22 cellular contexts compared by ENCODE assay signal in the genomic region with DNA sequence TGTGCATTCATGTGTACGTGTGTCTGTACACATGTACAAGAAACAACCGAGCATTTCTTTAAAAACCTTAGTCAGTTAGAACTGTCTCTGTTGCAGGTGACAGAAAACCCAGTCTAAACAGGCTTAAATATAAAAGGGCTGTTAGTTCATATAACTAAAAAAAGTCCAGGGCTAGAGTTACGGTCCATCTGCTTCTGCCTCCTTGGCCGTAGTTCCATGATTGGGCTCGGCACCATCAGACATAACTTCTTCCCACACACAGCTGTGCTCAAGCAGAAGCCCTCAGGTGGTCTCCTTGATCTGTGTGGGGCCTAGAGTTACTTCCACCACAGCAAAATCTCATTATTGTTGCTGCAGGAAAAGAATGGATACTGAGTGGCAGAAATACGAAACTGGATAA.
"Had no signal": no experiment of that assay in that cellular context is flagged by ENCODE, and none has a peak within 500 bp of the region (broad histone marks: within the 10 kb centered on the region; RNA-seq: fewer than 3 reads in every experiment).

No MANE protein-coding gene starts in this region.

- H3K9me3 ChIP-seq: colonic mucosa, esophagus squamous epithelium, lower lobe of right lung, testis, uterus had no signal

- H3K4me1 Mint-ChIP-seq: activated B cell treated with CpG ODN at 0.5 μM for 24 hours; activated CD4-positive, alpha-beta T cell treated with anti-CD3 and anti-CD28 coated beads for 36 hours; activated naive CD8-positive, alpha-beta T cell treated with anti-CD3 and anti-CD28 coated beads, Interleukin-2, amount 10 ng/mL, durations not matched to agents 7 days and 5 days; natural killer cell had no signal

- H3K9me3 Mint-ChIP-seq: activated B cell treated with CpG ODN at 0.5 μM for 24 hours; activated naive CD4-positive, alpha-beta T cell treated with anti-CD3 and anti-CD28 coated beads for 36 hours; activated naive CD8-positive, alpha-beta T cell treated with anti-CD3 and anti-CD28 coated beads, Interleukin-2, amount 10 ng/mL, durations not matched to agents 7 days and 5 days; activated T-cell treated with anti-CD3 and anti-CD28 coated beads, Interleukin-2, amount 50 U/mL, for 72 hours; natural killer cell; T-helper 1 cell treated with Interleukin-12 subunit alpha and Interleukin-12 subunit beta and Interleukin-4 antibody, amounts not matched to agents 30 μg/mL and 1 μg/mL, for 36 hours had no signal

- ATAC-seq: activated CD4-positive, alpha-beta T cell treated with anti-CD3 and anti-CD28 coated beads for 36 hours; activated T-cell treated with anti-CD3 and anti-CD28 coated beads, Interleukin-2, amount 50 U/mL, for 72 hours; lower lobe of right lung; natural killer cell; sciatic nerve had no signal

- DNase-seq: activated B cell treated with CpG ODN at 0.5 μM for 24 hours; activated CD4-positive, alpha-beta T cell treated with anti-CD3 and anti-CD28 coated beads for 36 hours; activated CD4-positive, alpha-beta T cell treated with anti-CD3 and anti-CD28 coated beads, Interleukin-2, amount 50 U/mL, for 4 hours; activated CD8-positive, alpha-beta memory T cell treated with anti-CD3 and anti-CD28 coated beads, Interleukin-2, amount 50 U/mL, for 48 hours; activated effector memory CD4-positive, alpha-beta T cell treated with Interleukin-2 at 50 U/mL for 16 hours; activated naive CD4-positive, alpha-beta T cell treated with anti-CD3 and anti-CD28 coated beads for 36 hours; activated naive CD8-positive, alpha-beta T cell treated with anti-CD3 and anti-CD28 coated beads, Interleukin-2, amount 10 ng/mL, durations not matched to agents 7 days and 5 days; activated T-cell treated with anti-CD3 and anti-CD28 coated beads, Interleukin-2, amount 50 U/mL, for 72 hours; amniotic stem cell; colonic mucosa; esophagus squamous epithelium; lower lobe of right lung; natural killer cell; stimulated activated CD4-positive, alpha-beta T cell treated with anti-CD3 and anti-CD28 coated beads, Interleukin-2, amount 100 ng/mL, for 48 hours; stimulated activated CD8-positive, alpha-beta memory T cell treated with anti-CD3 and anti-CD28 coated beads, Interleukin-4, amount 100 ng/mL, for 48 hours; stimulated activated naive CD4-positive, alpha-beta T cell; testis; trophoblast cell; uterus had no signal

- H3K36me3 ChIP-seq: colonic mucosa, uterus had no signal

- H3K4me1 ChIP-seq: colonic mucosa, lower lobe of right lung, parathyroid adenoma, uterus had no signal

- H3K9ac ChIP-seq: parathyroid adenoma had no signal

- H3K27ac ChIP-seq: colonic mucosa, esophagus squamous epithelium, lower lobe of right lung, parathyroid adenoma, uterus had no signal

- H3K27ac Mint-ChIP-seq: activated B cell treated with CpG ODN at 0.5 μM for 24 hours; activated CD4-positive, alpha-beta T cell treated with anti-CD3 and anti-CD28 coated beads for 36 hours; activated naive CD4-positive, alpha-beta T cell treated with anti-CD3 and anti-CD28 coated beads for 36 hours; activated T-cell treated with anti-CD3 and anti-CD28 coated beads, Interleukin-2, amount 50 U/mL, for 72 hours; T-helper 1 cell treated with Interleukin-12 subunit alpha and Interleukin-12 subunit beta and Interleukin-4 antibody, amounts not matched to agents 30 μg/mL and 1 μg/mL, for 36 hours had no signal

- H3K27me3 Mint-ChIP-seq: activated B cell treated with CpG ODN at 0.5 μM for 24 hours; activated CD4-positive, alpha-beta T cell treated with anti-CD3 and anti-CD28 coated beads for 36 hours; activated naive CD8-positive, alpha-beta T cell treated with anti-CD3 and anti-CD28 coated beads, Interleukin-2, amount 10 ng/mL, durations not matched to agents 7 days and 5 days had no signal

- H3K4me3 ChIP-seq: colonic mucosa, esophagus squamous epithelium, lower lobe of right lung, testis, uterus had no signal

- H3K4me3 Mint-ChIP-seq: activated B cell treated with CpG ODN at 0.5 μM for 24 hours; activated CD4-positive, alpha-beta T cell treated with anti-CD3 and anti-CD28 coated beads for 36 hours; activated naive CD4-positive, alpha-beta T cell treated with anti-CD3 and anti-CD28 coated beads for 36 hours; activated naive CD8-positive, alpha-beta T cell treated with anti-CD3 and anti-CD28 coated beads, Interleukin-2, amount 10 ng/mL, durations not matched to agents 7 days and 5 days; activated T-cell treated with anti-CD3 and anti-CD28 coated beads, Interleukin-2, amount 50 U/mL, for 72 hours; natural killer cell; T-helper 1 cell treated with Interleukin-12 subunit alpha and Interleukin-12 subunit beta and Interleukin-4 antibody, amounts not matched to agents 30 μg/mL and 1 μg/mL, for 36 hours had no signal

- H3K27me3 ChIP-seq: colonic mucosa, esophagus squamous epithelium, testis, uterus had no signal
